Comparison of ENCODE assay signal across 16 cellular contexts in the genomic region with DNA sequence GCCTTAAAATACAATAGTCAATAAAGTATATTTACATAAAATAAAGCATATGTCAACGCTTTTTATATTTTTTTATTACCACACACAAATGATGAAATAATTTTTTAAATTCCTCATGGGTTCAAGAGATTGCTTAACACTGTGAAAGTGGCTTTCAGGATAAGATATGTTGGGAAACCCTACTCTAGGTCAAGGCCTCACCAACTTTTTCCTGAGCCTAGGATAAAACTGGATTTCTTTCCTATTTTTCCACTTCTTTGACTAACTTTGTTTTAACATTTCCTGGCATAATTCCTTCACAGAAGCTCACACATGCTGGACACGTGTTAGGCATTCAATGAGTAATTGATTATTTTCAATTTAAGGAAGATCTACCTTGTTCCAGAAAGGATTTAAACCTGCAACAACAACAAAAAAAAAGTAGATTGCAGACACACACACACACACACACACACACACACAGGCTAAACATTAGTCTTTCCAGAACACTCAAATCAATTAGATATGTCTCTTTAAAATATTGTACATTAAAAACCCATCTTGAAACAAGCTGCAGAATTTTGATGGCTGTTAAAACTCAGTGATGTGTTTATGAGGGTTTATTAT. TPM values are rescaled to one million over a fixed set of nuclear protein-coding genes. Genes with fewer than 3 reads are reported as not detected.
DNase-seq lines count a peak whose midpoint lies in the region; TF ChIP-seq lines count a peak whose summit lies in the region.
"Had no signal": no experiment of that assay in that cellular context is flagged by ENCODE, and none has a peak within 500 bp of the region (broad histone marks: within the 10 kb centered on the region; RNA-seq: fewer than 3 reads in every experiment).

No MANE protein-coding gene starts in this region.

- dilution Hi-C loops in mammary epithelial cell (cut with HindIII; ENCODE audit: low sequenced_read_pairs): no loop called here

- no peak overlapping the region for H2AFZ ChIP-seq in mammary epithelial cell (ENCODE audit: low read depth, low read length)

- POLR2A ChIA-PET in MCF 10A (lab: Yijun Ruan, JAX): no interaction called here

- in situ Hi-C loops in mammary epithelial cell (cut with MboI; ENCODE audit: low sequenced_read_pairs in 2 of 2): no loop called here

- H3K27me3 Mint-ChIP-seq in MCF 10A (ENCODE audit: insufficient read depth, unreplicated experiment): no peaks in the 10 kb centered on the region
- H3K27me3 Mint-ChIP-seq in nephron progenitor cell (ENCODE audit: low read depth, poor library complexity): peaks cover 4% of the 10 kb centered on the region

- no peaks in the 10 kb centered on the region for H3K36me3 Mint-ChIP-seq in MCF 10A (ENCODE audit: insufficient read depth, unreplicated experiment)
- H3K36me3 Mint-ChIP-seq in nephron progenitor cell (ENCODE audit: low read depth): no peaks in the 10 kb centered on the region
- H3K36me3 Mint-ChIP-seq: CD4-positive, alpha-beta memory T cell had no signal

- no peaks in the 10 kb centered on the region for H3K4me1 ChIP-seq in mammary epithelial cell (ENCODE audit: insufficient read depth, low read length)

- CTCF ChIA-PET in MCF 10A (lab: Yijun Ruan, JAX) (interaction anchor here (0.6 kb wide), 1 partner anchor 403 kb away, joined by 5 read pairs; no protein-coding TSS in a partner anchor), mammary epithelial cell (lab: Charles Lee; ENCODE audit: low non-redundant PET) (interaction anchor here (0.6 kb wide), 1 partner anchor 513 kb away, joined by 5 read pairs; no protein-coding TSS in a partner anchor)

- H3K9ac ChIP-seq in mammary epithelial cell (ENCODE audit: insufficient read depth, low read length): no peak overlapping the region

- H3K27me3 ChIP-seq in mammary epithelial cell (ENCODE audit: insufficient read depth, low read length): no peaks in the 10 kb centered on the region

- H4K20me1 ChIP-seq in mammary epithelial cell (ENCODE audit: insufficient read depth, low read length): no peaks in the 10 kb centered on the region

- WGBS in mammary epithelial cell (ENCODE audit: low coverage, missing lambda C conversion rate): 41% methylated on average over 2 of the region's 2 CpGs

- H3K4me1 Mint-ChIP-seq in MCF 10A (ENCODE audit: insufficient read depth, unreplicated experiment) (no peaks in the 10 kb centered on the region), nephron progenitor cell (peaks cover 10% of the 10 kb centered on the region)

- no peak overlapping the region for H3K4me2 ChIP-seq in mammary epithelial cell (ENCODE audit: insufficient read depth, low read depth, low read length)

- H3K9me3 Mint-ChIP-seq in MCF 10A (ENCODE audit: unreplicated experiment) (no peaks in the 10 kb centered on the region), nephron progenitor cell (no peaks in the 10 kb centered on the region)
- H3K9me3 Mint-ChIP-seq: CD4-positive, alpha-beta memory T cell had no signal

- H3K4me3 Mint-ChIP-seq in MCF 10A (ENCODE audit: unreplicated experiment) (no peak overlapping the region), nephron progenitor cell (no peak overlapping the region)
- H3K4me3 Mint-ChIP-seq: CD4-positive, alpha-beta memory T cell had no signal

- no peak overlapping the region for H3K27ac Mint-ChIP-seq in MCF 10A (ENCODE audit: low read depth, unreplicated experiment)
- H3K27ac Mint-ChIP-seq in nephron progenitor cell: peak overlapping the region; percentile 43

- H3K9me3 ChIP-seq in mammary epithelial cell (replicated peaks; ENCODE audit: insufficient read depth, low read length): no peaks in the 10 kb centered on the region

- intact Hi-C loops in MCF 10A (cut with micrococcal nuclease) (no loop called here), mammary epithelial cell (cut with micrococcal nuclease) (loop anchor here (10.0 kb wide), 1 partner anchor 191 kb away; no protein-coding TSS in a partner anchor)

- no peak overlapping the region for H3K27ac ChIP-seq in mammary epithelial cell (ENCODE audit: insufficient read depth, low read depth, low read length)

- BruUV-seq in MCF 10A (replicated peaks; lab: Mats Ljungman, UMichigan): no TSS peak
- no TSS peak for BruUV-seq in mammary epithelial cell (replicated peaks; lab: Mats Ljungman, UMichigan)

- no peaks in the 10 kb centered on the region for H3K36me3 ChIP-seq in mammary epithelial cell (ENCODE audit: insufficient read depth, low read length)

- DNase-seq in MCF 10A (ENCODE audit: unreplicated experiment): peak; percentile 32
- no peak for DNase-seq in mammary epithelial cell
- peak; percentile 29 for DNase-seq in fibroblast of gingiva (ENCODE audit: low read depth)
- no peak for DNase-seq in nephron progenitor cell
- no peak for DNase-seq in NCI-H774 (lab: John Stamatoyannopoulos, UW)
- no peak for DNase-seq in nucleus accumbens (lab: John Stamatoyannopoulos, UW)
- no peak for DNase-seq in NCI-H1105 (lab: John Stamatoyannopoulos, UW)
- DNase-seq in NCI-H146 treated with DMSO at 0.1 percent for 48 hours (lab: John Stamatoyannopoulos, UW; ENCODE audit: unreplicated experiment): no peak
- DNase-seq: 8988T; Calu3; CD4-positive, alpha-beta memory T cell; NCI-H1436 treated with DMSO at 0.1 percent for 48 hours; NCI-H2081; NCI-H510A treated with DMSO at 0.1 percent for 48 hours had no signal

- TF ChIP-seq CTCF in MCF 10A (IDR thresholded peaks at IDR 0.05; ENCODE audit: unreplicated experiment): no peak
- TF ChIP-seq CTCF in mammary epithelial cell (conservative IDR thresholded peaks at IDR 0.05 in 1 of 2, IDR thresholded peaks at IDR 0.05 in 1 of 2; ENCODE audit: extremely low read depth in 1 of 2, insufficient read depth in 1 of 2, low read depth in 1 of 2, low read length in 2 of 2): no peak
- no peak for TF ChIP-seq CTCF in nephron progenitor cell (IDR thresholded peaks at IDR 0.05)

- no peaks in the 10 kb centered on the region for H3K79me2 ChIP-seq in mammary epithelial cell (ENCODE audit: insufficient read depth, low read length)

- H3K4me3 ChIP-seq in mammary epithelial cell (replicated peaks in 1 of 3; ENCODE audit: insufficient read depth in 1 of 3, low read depth in 2 of 3, low read length in 3 of 3): no peak overlapping the region

RNA-seq across cellular contexts. Expression of gene KLB, which starts 9.1 kb away (rescaled TPM):
- total RNA-seq in MCF 10A (2022): not detected in 2 replicates
- under 1 TPM in 1 of 2 donors, not detected in 1; 0.17 TPM for total RNA-seq in mammary epithelial cell
- polyA plus RNA-seq in mammary epithelial cell: not detected
- polyA minus RNA-seq in mammary epithelial cell: not detected
- total RNA-seq: CD4-positive, alpha-beta memory T cell; SK-MEL-5 had no signal
- polyA plus RNA-seq: BJ had no signal

RNA-seq across cellular contexts. Expression of gene RPL9, which starts 42.9 kb away (rescaled TPM):
- 1,405 and 1,620 TPM in 2 replicates for total RNA-seq in MCF 10A (2022)
- 1,000 to 10,000 TPM in 1 of 2 donors, 100 to 1,000 TPM in 1; 524 to 1,844 TPM for total RNA-seq in mammary epithelial cell
- 1,095 TPM for polyA plus RNA-seq in mammary epithelial cell
- polyA minus RNA-seq in mammary epithelial cell: 202 TPM

RNA-seq across cellular contexts. Expression of gene LIAS, which starts 43.1 kb away (rescaled TPM):
- total RNA-seq in MCF 10A (2022) (21.6 and 24.6 TPM in 2 replicates), mammary epithelial cell (10 to 100 TPM in 1 of 2 donors, 1 to 10 TPM in 1; 8.5 to 17.6 TPM)
- 10.5 TPM for polyA plus RNA-seq in mammary epithelial cell
- polyA minus RNA-seq in mammary epithelial cell: not detected

RNA-seq across cellular contexts. Expression of gene RFC1, which starts 49.6 kb away (rescaled TPM):
- total RNA-seq in MCF 10A (2022) (84.7 and 99.5 TPM in 2 replicates), mammary epithelial cell (10 to 100 TPM; 36.2 to 70.9 TPM)
- 30.5 TPM for polyA plus RNA-seq in mammary epithelial cell
- polyA minus RNA-seq in mammary epithelial cell: 82.4 TPM

Comparison
In these comparisons a context has a peak if more than half of its experiments do, and no peak if none do; other contexts are left out.
1. DNase-seq: peak in MCF 10A (single experiment) and fibroblast of gingiva (single experiment); none in mammary epithelial cell (single experiment), nephron progenitor cell (single experiment), NCI-H774 (single experiment), nucleus accumbens (0 of 56), NCI-H1105 (single experiment) and NCI-H146 treated with DMSO at 0.1 percent for 48 hours (single experiment).